Comparison of ENCODE assay signal across 26 cellular contexts in the genomic region with DNA sequence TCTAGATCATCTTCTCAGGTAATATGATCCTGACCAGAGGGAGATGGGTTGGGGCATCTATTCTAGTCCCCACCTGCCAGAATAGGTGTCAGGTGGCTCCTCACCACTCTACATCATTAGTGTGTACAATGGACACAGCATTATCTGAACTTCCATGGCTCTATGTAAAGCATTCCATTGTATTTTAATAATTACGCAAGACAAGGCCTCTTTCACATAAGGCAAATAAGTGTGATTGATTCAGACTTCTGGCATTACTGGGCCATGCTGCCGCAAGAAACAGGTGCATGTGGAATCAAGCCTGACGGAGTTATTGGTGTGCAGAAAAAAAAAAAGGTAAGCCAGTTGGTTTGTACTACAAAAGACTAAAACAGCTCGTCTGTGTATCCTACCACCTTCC. TPM values are rescaled to one million over a fixed set of nuclear protein-coding genes. Genes with fewer than 3 reads are reported as not detected.
DNase-seq lines count a peak whose midpoint lies in the region; TF ChIP-seq lines count a peak whose summit lies in the region.
"Had no signal": no experiment of that assay in that cellular context is flagged by ENCODE, and none has a peak within 500 bp of the region (broad histone marks: within the 10 kb centered on the region; RNA-seq: fewer than 3 reads in every experiment).

No MANE protein-coding gene starts in this region.

- H3K27ac ChIP-seq in stomach: no peak overlapping the region
- H3K27ac ChIP-seq: adrenal gland, left lung, pancreas, tibial nerve had no signal

- TF ChIP-seq POLR2A in stomach (IDR thresholded peaks at IDR 0.05): no peak

- peak; percentile 96 for DNase-seq in NCI-H146 (lab: John Stamatoyannopoulos, UW)
- peak; percentile 12 for DNase-seq in NCI-H2081 treated with DMSO at 0.1 percent for 48 hours (lab: John Stamatoyannopoulos, UW)
- DNase-seq in NCI-H510A treated with DMSO at 0.1 percent for 48 hours (lab: John Stamatoyannopoulos, UW): peak; percentile 33
- peak; percentile 18 for DNase-seq in myocyte (ENCODE audit: low read depth)
- DNase-seq in EL: no peak
- DNase-seq in hepatic stellate cell (ENCODE audit: low spot score): no peak
- no peak for DNase-seq in stomach
- DNase-seq: activated CD8-positive, alpha-beta memory T cell treated with anti-CD3 and anti-CD28 coated beads, Interleukin-2, amount 50 U/mL, for 48 hours; activated CD8-positive, alpha-beta T cell treated with anti-CD3 and anti-CD28 coated beads for 36 hours; activated naive CD4-positive, alpha-beta T cell treated with anti-CD3 and anti-CD28 coated beads, Interleukin-2, amount 10 ng/mL, durations not matched to agents 7 days and 5 days; adrenal gland; effector memory CD8-positive, alpha-beta T cell; foreskin fibroblast; GOT3; head of caudate nucleus; islet precursor cell; Karpas-422; left lung; NCI-H1417 treated with DMSO at 0.1 percent for 48 hours; NCI-H69; pancreas; stimulated activated CD4-positive, alpha-beta T cell treated with anti-CD3 and anti-CD28 coated beads, Interleukin-2, amount 100 ng/mL, for 24 hours; stimulated activated CD8-positive, alpha-beta memory T cell treated with anti-CD3 and anti-CD28 coated beads, Interleukin-4, amount 100 ng/mL, for 48 hours; SW 1271; T-helper 9 cell had no signal

- no peaks in the 10 kb centered on the region for H3K27me3 ChIP-seq in stomach
- H3K27me3 ChIP-seq: adrenal gland, left lung, pancreas, tibial nerve had no signal

- no peak for TF ChIP-seq EP300 in stomach (IDR thresholded peaks at IDR 0.05)

- no peaks in the 10 kb centered on the region for H3K9me3 ChIP-seq in stomach
- H3K9me3 ChIP-seq: adrenal gland, left lung, pancreas, tibial nerve had no signal

- H3K4me3 ChIP-seq in stomach: no peak overlapping the region
- H3K4me3 ChIP-seq: adrenal gland, left lung, pancreas, tibial nerve had no signal

- no peaks in the 10 kb centered on the region for H3K36me3 ChIP-seq in stomach
- H3K36me3 ChIP-seq: adrenal gland, left lung, pancreas, tibial nerve had no signal

- intact Hi-C loops in stomach (cut with DNase I; ENCODE audit: low total_unique reads): no loop called here

- no peak for TF ChIP-seq CTCF in stomach (IDR thresholded peaks at IDR 0.05)

- WGBS in stomach, 5 donors: 72 to 84% (median 80%) methylated on average over 4 of the region's 4 CpGs

- H3K4me1 ChIP-seq in stomach: peaks cover 2 to 11% (median 10%) of the 10 kb centered on the region in 4 donors

RNA-seq across cellular contexts. Expression of gene DDHD1, which starts 3.1 kb away (rescaled TPM):
- 13.4 and 19.9 TPM in 2 replicates for total RNA-seq in myocyte
- 5.2 TPM for polyA plus RNA-seq in myocyte (2012)
- 10 to 100 TPM in 4 of 5 donors, 1 to 10 TPM in 1; 9.9 to 50.7 (median 18.5) TPM for total RNA-seq in stomach
- 1 to 10 TPM; 2.1 to 2.3 (median 2.2) TPM for polyA plus RNA-seq in stomach

Comparison
In these comparisons a context has a peak if more than half of its experiments do, and no peak if none do; other contexts are left out.
1. DNase-seq: peak in NCI-H146 (single experiment), NCI-H2081 treated with DMSO at 0.1 percent for 48 hours (single experiment), NCI-H510A treated with DMSO at 0.1 percent for 48 hours (single experiment) and myocyte (single experiment); none in EL (single experiment), hepatic stellate cell (single experiment) and stomach (single experiment).